In the genomic region with DNA sequence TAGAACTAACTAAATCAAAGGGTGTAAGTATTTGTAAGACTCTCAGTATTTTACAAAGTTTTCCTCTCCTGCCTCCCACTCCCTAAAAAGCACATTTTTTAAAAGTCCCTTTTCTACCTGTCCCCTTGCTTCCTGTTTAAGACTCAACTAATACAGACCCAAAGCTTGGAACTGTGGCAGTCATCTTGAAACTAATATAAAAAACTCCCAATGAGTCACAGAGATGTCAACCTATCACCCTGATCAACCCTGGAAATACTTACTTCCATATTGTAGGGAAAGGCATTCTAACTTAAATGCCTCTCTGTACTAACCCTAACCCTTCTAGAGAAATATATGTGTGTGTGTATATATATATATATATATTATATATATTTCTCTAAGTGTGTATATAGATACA, we compare ENCODE assay signal across 17 cellular contexts.
DNase-seq lines count a peak whose midpoint lies in the region; ATAC-seq lines count a peak whose summit lies in the region.
"Had no signal": no experiment of that assay in that cellular context is flagged by ENCODE, and none has a peak within 500 bp of the region (broad histone marks: within the 10 kb centered on the region; RNA-seq: fewer than 3 reads in every experiment).

No MANE protein-coding gene starts in this region.

- H3K4me1 Mint-ChIP-seq in activated CD4-positive, alpha-beta T cell treated with anti-CD3 and anti-CD28 coated beads for 36 hours: peaks cover 3% of the 10 kb centered on the region
- no peaks in the 10 kb centered on the region for H3K4me1 Mint-ChIP-seq in activated T-cell treated with anti-CD3 and anti-CD28 coated beads, Interleukin-2, amount 50 U/mL, for 4 hours (ENCODE audit: low read depth)
- H3K4me1 Mint-ChIP-seq: IgD-negative memory B cell had no signal

- CTCF ChIA-PET in activated CD4-positive, alpha-beta T cell treated with anti-CD3 and anti-CD28 coated beads for 36 hours (lab: Charles Lee): interaction anchor here (1.1 kb wide), 1 partner anchor 24 kb away, joined by 3 read pairs; no protein-coding TSS in a partner anchor

- H3K4me3 Mint-ChIP-seq in activated CD4-positive, alpha-beta T cell treated with anti-CD3 and anti-CD28 coated beads for 36 hours: no peak overlapping the region
- no peak overlapping the region for H3K4me3 Mint-ChIP-seq in activated T-cell treated with anti-CD3 and anti-CD28 coated beads, Interleukin-2, amount 50 U/mL, for 4 hours
- H3K4me3 Mint-ChIP-seq: HFFc6, IgD-negative memory B cell had no signal

- POLR2A ChIA-PET in activated CD4-positive, alpha-beta T cell treated with anti-CD3 and anti-CD28 coated beads for 36 hours (lab: Charles Lee): no interaction called here

- peaks cover 3% of the 10 kb centered on the region for H3K27me3 Mint-ChIP-seq in activated CD4-positive, alpha-beta T cell treated with anti-CD3 and anti-CD28 coated beads for 36 hours
- H3K27me3 Mint-ChIP-seq in activated T-cell treated with anti-CD3 and anti-CD28 coated beads, Interleukin-2, amount 50 U/mL, for 4 hours (ENCODE audit: low read depth): no peaks in the 10 kb centered on the region
- H3K27me3 Mint-ChIP-seq: IgD-negative memory B cell had no signal

- H3K36me3 Mint-ChIP-seq in activated CD4-positive, alpha-beta T cell treated with anti-CD3 and anti-CD28 coated beads for 36 hours (ENCODE audit: low read depth): no peaks in the 10 kb centered on the region
- no peaks in the 10 kb centered on the region for H3K36me3 Mint-ChIP-seq in activated T-cell treated with anti-CD3 and anti-CD28 coated beads, Interleukin-2, amount 50 U/mL, for 4 hours (ENCODE audit: insufficient read depth)
- H3K36me3 Mint-ChIP-seq: IgD-negative memory B cell had no signal

- DNase-seq in activated CD4-positive, alpha-beta T cell treated with anti-CD3 and anti-CD28 coated beads for 36 hours: no peak
- no peak for DNase-seq in activated CD4-positive, alpha-beta T cell treated with anti-CD3 and anti-CD28 coated beads, Interleukin-2, amount 50 U/mL, for 48 hours
- DNase-seq in stimulated activated naive CD8-positive, alpha-beta T cell treated with anti-CD3 and anti-CD28 coated beads, Interleukin-15, Interleukin-2, amounts not matched to agents 100 U/mL and 50 U/mL, for 24 hours: no peak
- no peak for DNase-seq in NCI-H146 treated with DMSO at 0.1 percent for 48 hours (lab: John Stamatoyannopoulos, UW; ENCODE audit: unreplicated experiment)
- no peak for DNase-seq in activated T-cell treated with anti-CD3 and anti-CD28 coated beads, Interleukin-2, amount 50 U/mL, for 4 hours
- DNase-seq: 8988T, C1 segment of cervical spinal cord, DMS 273 treated with DMSO at 0.1 percent for 48 hours, HFFc6, NCI-H146, NCI-H2227 treated with DMSO at 0.1 percent for 48 hours, NCI-H526 treated with DMSO at 0.1 percent for 48 hours, PC-9 had no signal

- H3K27ac Mint-ChIP-seq in activated CD4-positive, alpha-beta T cell treated with anti-CD3 and anti-CD28 coated beads for 36 hours: no peak overlapping the region
- H3K27ac Mint-ChIP-seq: HFFc6, IgD-negative memory B cell had no signal

- intact Hi-C loops in activated CD4-positive, alpha-beta T cell treated with anti-CD3 and anti-CD28 coated beads for 36 hours (cut with DNase I, micrococcal nuclease): no loop called here

- H3K9me3 Mint-ChIP-seq in activated CD4-positive, alpha-beta T cell treated with anti-CD3 and anti-CD28 coated beads for 36 hours (ENCODE audit: low read depth): peaks cover 3% of the 10 kb centered on the region
- peaks cover 6% of the 10 kb centered on the region for H3K9me3 Mint-ChIP-seq in activated T-cell treated with anti-CD3 and anti-CD28 coated beads, Interleukin-2, amount 50 U/mL, for 4 hours

- ATAC-seq in activated CD4-positive, alpha-beta T cell treated with anti-CD3 and anti-CD28 coated beads for 36 hours: peak; percentile 61
- peak; percentile 57 for ATAC-seq in HG02588 (IDR thresholded peaks at IDR 0.05; ENCODE audit: unreplicated experiment)
- peak; percentile 67 for ATAC-seq in HG03432 (IDR thresholded peaks at IDR 0.05; ENCODE audit: unreplicated experiment)
- ATAC-seq in stimulated activated naive CD8-positive, alpha-beta T cell treated with anti-CD3 and anti-CD28 coated beads, Interleukin-15, Interleukin-2, amounts not matched to agents 100 U/mL and 50 U/mL, for 24 hours: peak; percentile 59
- no peak for ATAC-seq in GM21515 (IDR thresholded peaks at IDR 0.05; ENCODE audit: unreplicated experiment)
- ATAC-seq in activated T-cell treated with anti-CD3 and anti-CD28 coated beads, Interleukin-2, amount 50 U/mL, for 4 hours: no peak

Comparison
In these comparisons a context has a peak if more than half of its experiments do, and no peak if none do; other contexts are left out.
1. ATAC-seq: peak in activated CD4-positive, alpha-beta T cell treated with anti-CD3 and anti-CD28 coated beads for 36 hours (single experiment), HG02588 (single experiment), HG03432 (single experiment) and stimulated activated naive CD8-positive, alpha-beta T cell treated with anti-CD3 and anti-CD28 coated beads, Interleukin-15, Interleukin-2, amounts not matched to agents 100 U/mL and 50 U/mL, for 24 hours (single experiment); none in GM21515 (single experiment) and activated T-cell treated with anti-CD3 and anti-CD28 coated beads, Interleukin-2, amount 50 U/mL, for 4 hours (0 of 2).